Comparison of ENCODE assay signal across 12 cellular contexts in the genomic region with DNA sequence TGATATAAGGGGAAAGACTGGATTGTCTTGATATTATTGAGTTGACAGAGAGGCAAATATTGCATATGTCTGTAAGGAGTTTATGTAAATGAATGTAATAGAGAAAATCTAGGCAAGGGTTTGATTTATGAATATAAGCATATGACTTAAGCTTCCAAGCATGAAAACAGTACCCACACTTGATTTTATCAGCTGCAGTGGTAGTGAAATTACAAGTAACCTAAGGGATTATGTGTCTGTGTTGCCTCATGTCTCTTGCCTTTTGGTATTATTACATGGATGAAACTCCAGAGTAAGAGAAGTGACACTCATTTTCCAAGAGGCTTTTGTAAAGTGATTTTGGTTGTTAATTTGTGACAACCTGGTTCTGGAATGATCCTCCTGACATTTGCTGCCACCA.
"Had no signal": no experiment of that assay in that cellular context is flagged by ENCODE, and none has a peak within 500 bp of the region (broad histone marks: within the 10 kb centered on the region; RNA-seq: fewer than 3 reads in every experiment).

No MANE protein-coding gene starts in this region.

- H3K27me3 ChIP-seq: ascending aorta, ovary, sigmoid colon, thyroid gland had no signal

- H3K9me3 ChIP-seq: ascending aorta, lower lobe of right lung, ovary, sigmoid colon, thyroid gland had no signal

- DNase-seq: activated CD4-positive, alpha-beta T cell treated with anti-CD3 and anti-CD28 coated beads, Interleukin-2, amount 10 ng/mL, durations not matched to agents 7 days and 5 days; activated CD8-positive, alpha-beta memory T cell treated with anti-CD3 and anti-CD28 coated beads for 24 hours; activated naive CD4-positive, alpha-beta T cell; left colon; lower lobe of right lung; ovary; sigmoid colon; stimulated activated CD4-positive, alpha-beta T cell treated with anti-CD3 and anti-CD28 coated beads, Interleukin-2, amount 100 ng/mL, for 24 hours; T-helper 9 cell; thyroid gland had no signal

- H3K4me3 Mint-ChIP-seq: activated CD4-positive, alpha-beta T cell treated with anti-CD3 and anti-CD28 coated beads, Interleukin-2, amount 10 ng/mL, durations not matched to agents 7 days and 5 days; stimulated activated effector memory CD8-positive, alpha-beta T cell treated with anti-CD3 and anti-CD28 coated beads, Interleukin-12 subunit alpha, Interleukin-12 subunit beta, amount 100 ng/mL, for 72 hours had no signal

- ATAC-seq: left colon; lower lobe of right lung; stimulated activated effector memory CD8-positive, alpha-beta T cell treated with anti-CD3 and anti-CD28 coated beads, Interleukin-12 subunit alpha, Interleukin-12 subunit beta, amount 100 ng/mL, for 72 hours had no signal

- H3K36me3 Mint-ChIP-seq: stimulated activated effector memory CD8-positive, alpha-beta T cell treated with anti-CD3 and anti-CD28 coated beads, Interleukin-12 subunit alpha, Interleukin-12 subunit beta, amount 100 ng/mL, for 72 hours had no signal

- H3K27me3 Mint-ChIP-seq: activated CD4-positive, alpha-beta T cell treated with anti-CD3 and anti-CD28 coated beads, Interleukin-2, amount 10 ng/mL, durations not matched to agents 7 days and 5 days had no signal

- H3K4me1 Mint-ChIP-seq: activated CD4-positive, alpha-beta T cell treated with anti-CD3 and anti-CD28 coated beads, Interleukin-2, amount 10 ng/mL, durations not matched to agents 7 days and 5 days; stimulated activated effector memory CD8-positive, alpha-beta T cell treated with anti-CD3 and anti-CD28 coated beads, Interleukin-12 subunit alpha, Interleukin-12 subunit beta, amount 100 ng/mL, for 72 hours had no signal

- H3K36me3 ChIP-seq: ascending aorta, lower lobe of right lung, ovary, sigmoid colon, thyroid gland had no signal

- H3K4me3 ChIP-seq: ascending aorta, lower lobe of right lung, ovary, sigmoid colon, thyroid gland had no signal

- H3K27ac ChIP-seq: ascending aorta, lower lobe of right lung, ovary, sigmoid colon, thyroid gland had no signal

- H3K9me3 Mint-ChIP-seq: activated CD4-positive, alpha-beta T cell treated with anti-CD3 and anti-CD28 coated beads, Interleukin-2, amount 10 ng/mL, durations not matched to agents 7 days and 5 days; stimulated activated effector memory CD8-positive, alpha-beta T cell treated with anti-CD3 and anti-CD28 coated beads, Interleukin-12 subunit alpha, Interleukin-12 subunit beta, amount 100 ng/mL, for 72 hours had no signal

- H3K27ac Mint-ChIP-seq: activated CD4-positive, alpha-beta T cell treated with anti-CD3 and anti-CD28 coated beads, Interleukin-2, amount 10 ng/mL, durations not matched to agents 7 days and 5 days; stimulated activated effector memory CD8-positive, alpha-beta T cell treated with anti-CD3 and anti-CD28 coated beads, Interleukin-12 subunit alpha, Interleukin-12 subunit beta, amount 100 ng/mL, for 72 hours had no signal
